ENCODE assay signal across 2 cellular contexts in the genomic region with DNA sequence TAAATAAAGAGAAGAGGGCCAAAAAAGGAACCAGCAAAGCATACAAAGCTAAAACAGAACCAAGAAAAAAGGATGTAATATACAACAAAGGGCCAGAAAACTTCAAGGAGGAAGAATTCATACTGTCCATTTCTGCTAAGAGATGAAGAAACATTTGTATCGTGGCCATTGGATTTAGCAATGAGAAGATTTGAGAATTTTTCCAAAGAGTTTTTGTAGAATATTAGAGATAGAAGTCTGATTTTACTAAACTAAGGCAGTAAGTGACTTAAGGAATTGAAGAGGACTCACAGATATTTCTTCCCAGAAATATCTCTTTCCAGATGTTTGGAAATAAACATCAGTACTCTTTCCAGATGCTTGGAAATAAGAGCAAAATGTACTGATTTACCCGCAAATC.
A peak's percentile ranks its signal among the peaks of the same experiment; 100 is the strongest.
TF ChIP-seq lines count a peak whose summit lies in the region.

No MANE protein-coding gene starts in this region.

TF ChIP-seq in HCT116, 20 proteins besides CTCF, POLR2A, EP300 and RAD21 (continued from another document):
- TF ChIP-seq POLR2AphosphoS5 (IDR thresholded peaks at IDR 0.05; ENCODE audit: low read depth, low read length), result no peak
- TF ChIP-seq CBX3 (IDR thresholded peaks at IDR 0.05; ENCODE audit: low read depth), result no peak
- no peak for TF ChIP-seq CEBPB (IDR thresholded peaks at IDR 0.05; ENCODE audit: low read depth)
- 0 out of 2 replicates have a peak, but pooled peaks have one; percentile 21 for TF ChIP-seq ZNF274 (IDR thresholded peaks at IDR 0.05; ENCODE audit: low read depth, low read length)
- TF ChIP-seq TCF7L2 (IDR thresholded peaks at IDR 0.05; ENCODE audit: borderline replicate concordance, extremely low read depth, insufficient read depth, insufficient read length), result no peak

TF ChIP-seq in H1, 55 proteins besides CTCF, POLR2A, EP300 and RAD21 (continued from another document):
- TF ChIP-seq ZNF274 (IDR thresholded peaks at IDR 0.05; ENCODE audit: borderline replicate concordance, extremely low read depth, low read length) (peak; percentile 19; the same call in 1 of the 2 replicates), KDM1A (IDR thresholded peaks at IDR 0.05; ENCODE audit: borderline replicate concordance, low read length) (no peak)
